In genomic region chr10:63267414-63268138, GRCh38 we compare ENCODE assay signal across 2 cellular contexts.
TF ChIP-seq lines count a peak whose summit lies in the region.

No MANE protein-coding gene starts in this region.

TF ChIP-seq in SK-N-SH, 30 proteins besides CTCF, POLR2A, EP300 and RAD21 (continued from another document):
- TF ChIP-seq PBX3 (IDR thresholded peaks at IDR 0.05) (peak; percentile 0; the same call in 1 of the 2 replicates), EZH2phosphoT487 (IDR thresholded peaks at IDR 0.05; ENCODE audit: borderline replicate concordance, low read depth) (no peak)

TF ChIP-seq in H1, 55 proteins besides CTCF, POLR2A, EP300 and RAD21 (continued from another document):
- TF ChIP-seq KDM4A (IDR thresholded peaks at IDR 0.05; ENCODE audit: low read depth, low read length, severe bottlenecking) (no peak), CHD2 (IDR thresholded peaks at IDR 0.05; ENCODE audit: low read length) (no peak), CBX8 (IDR thresholded peaks at IDR 0.05; ENCODE audit: borderline replicate concordance, low read depth, low read length) (no peak), RNF2 (IDR thresholded peaks at IDR 0.05; ENCODE audit: borderline replicate concordance, low read depth, low read length, missing control alignments, poor library complexity, severe bottlenecking) (no peak)
